Comparison of ENCODE assay signal across 2 cellular contexts in the genomic region with DNA sequence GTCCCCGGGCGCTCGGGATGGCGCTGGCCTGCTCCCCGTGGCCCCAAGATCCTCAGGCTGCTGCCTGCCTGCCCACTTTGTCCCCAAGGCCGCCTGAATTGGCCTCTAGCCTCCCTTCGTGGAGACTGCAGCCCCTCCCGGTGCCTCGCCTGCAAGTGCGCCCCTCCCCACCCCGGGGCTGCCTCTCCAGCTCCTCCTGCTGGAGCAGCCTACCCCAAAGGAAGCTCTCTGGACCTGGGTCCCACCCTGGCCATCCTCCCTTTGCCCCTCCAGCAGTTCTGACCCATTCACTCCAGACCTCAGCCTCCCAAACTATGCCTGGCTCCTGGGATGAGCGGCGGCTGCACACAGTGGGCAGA.
TF ChIP-seq lines count a peak whose summit lies in the region.

No MANE protein-coding gene starts in this region.

TF ChIP-seq in HEK293, 187 proteins besides CTCF, POLR2A, EP300 and RAD21 (continued from another document):
- TF ChIP-seq KLF1 (tag by site-specific recombination; IDR thresholded peaks at IDR 0.05) (peak; percentile 36; the same call in 1 of the 2 replicates), ZFP41 (tag by site-specific recombination; IDR thresholded peaks at IDR 0.05; ENCODE audit: borderline replicate concordance) (no peak), ZNF768 (tag by site-specific recombination; IDR thresholded peaks at IDR 0.05) (no peak)

TF ChIP-seq in WTC11, 78 proteins besides CTCF, POLR2A, EP300 and RAD21 (continued from another document):
- TF ChIP-seq, protein P1, sequence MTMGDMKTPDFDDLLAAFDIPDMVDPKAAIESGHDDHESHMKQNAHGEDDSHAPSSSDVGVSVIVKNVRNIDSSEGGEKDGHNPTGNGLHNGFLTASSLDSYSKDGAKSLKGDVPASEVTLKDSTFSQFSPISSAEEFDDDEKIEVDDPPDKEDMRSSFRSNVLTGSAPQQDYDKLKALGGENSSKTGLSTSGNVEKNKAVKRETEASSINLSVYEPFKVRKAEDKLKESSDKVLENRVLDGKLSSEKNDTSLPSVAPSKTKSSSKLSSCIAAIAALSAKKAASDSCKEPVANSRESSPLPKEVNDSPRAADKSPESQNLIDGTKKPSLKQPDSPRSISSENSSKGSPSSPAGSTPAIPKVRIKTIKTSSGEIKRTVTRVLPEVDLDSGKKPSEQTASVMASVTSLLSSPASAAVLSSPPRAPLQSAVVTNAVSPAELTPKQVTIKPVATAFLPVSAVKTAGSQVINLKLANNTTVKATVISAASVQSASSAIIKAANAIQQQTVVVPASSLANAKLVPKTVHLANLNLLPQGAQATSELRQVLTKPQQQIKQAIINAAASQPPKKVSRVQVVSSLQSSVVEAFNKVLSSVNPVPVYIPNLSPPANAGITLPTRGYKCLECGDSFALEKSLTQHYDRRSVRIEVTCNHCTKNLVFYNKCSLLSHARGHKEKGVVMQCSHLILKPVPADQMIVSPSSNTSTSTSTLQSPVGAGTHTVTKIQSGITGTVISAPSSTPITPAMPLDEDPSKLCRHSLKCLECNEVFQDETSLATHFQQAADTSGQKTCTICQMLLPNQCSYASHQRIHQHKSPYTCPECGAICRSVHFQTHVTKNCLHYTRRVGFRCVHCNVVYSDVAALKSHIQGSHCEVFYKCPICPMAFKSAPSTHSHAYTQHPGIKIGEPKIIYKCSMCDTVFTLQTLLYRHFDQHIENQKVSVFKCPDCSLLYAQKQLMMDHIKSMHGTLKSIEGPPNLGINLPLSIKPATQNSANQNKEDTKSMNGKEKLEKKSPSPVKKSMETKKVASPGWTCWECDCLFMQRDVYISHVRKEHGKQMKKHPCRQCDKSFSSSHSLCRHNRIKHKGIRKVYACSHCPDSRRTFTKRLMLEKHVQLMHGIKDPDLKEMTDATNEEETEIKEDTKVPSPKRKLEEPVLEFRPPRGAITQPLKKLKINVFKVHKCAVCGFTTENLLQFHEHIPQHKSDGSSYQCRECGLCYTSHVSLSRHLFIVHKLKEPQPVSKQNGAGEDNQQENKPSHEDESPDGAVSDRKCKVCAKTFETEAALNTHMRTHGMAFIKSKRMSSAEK (CRISPR knock-in tag; IDR thresholded peaks at IDR 0.05; ENCODE audit: borderline replicate concordance), result no peak
- no peak for TF ChIP-seq ZNF317 (CRISPR knock-in tag; IDR thresholded peaks at IDR 0.05; ENCODE audit: borderline replicate concordance, low read depth)
- no peak for TF ChIP-seq ZNF232 (CRISPR knock-in tag; IDR thresholded peaks at IDR 0.05)
